1 cellular context compared by ENCODE assay signal in the genomic region with DNA sequence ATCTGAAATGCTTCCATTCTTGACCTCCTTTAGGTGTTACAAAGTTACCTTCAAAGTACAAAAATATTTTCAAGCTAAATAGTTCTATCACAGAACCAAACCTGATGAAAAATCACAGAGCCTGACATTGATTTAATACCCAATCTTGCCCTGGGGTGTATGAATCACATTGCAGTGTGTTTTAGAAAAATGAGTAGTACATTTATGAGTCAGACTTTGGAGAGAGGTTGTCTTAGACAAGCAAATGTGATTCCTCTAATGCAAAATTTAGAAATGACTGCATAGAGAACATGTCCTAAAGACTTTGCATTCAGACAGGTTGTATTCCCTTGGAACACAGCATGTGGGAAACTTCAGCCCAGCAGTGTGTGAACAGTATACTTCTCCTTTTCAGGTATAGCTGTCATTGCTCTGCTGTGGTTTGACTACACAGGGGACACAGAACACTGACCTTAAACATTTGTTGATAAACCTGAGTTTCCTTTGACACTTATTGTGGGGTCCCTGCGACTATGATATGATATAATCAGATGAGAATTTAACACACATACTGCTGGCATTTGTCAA.
A peak's percentile ranks its signal among the peaks of the same experiment; 100 is the strongest.
TF ChIP-seq lines count a peak whose summit lies in the region.

No MANE protein-coding gene starts in this region.

TF ChIP-seq in SK-N-SH, 30 proteins besides CTCF, POLR2A, EP300 and RAD21 (continued from another document):
- TF ChIP-seq, protein P1, sequence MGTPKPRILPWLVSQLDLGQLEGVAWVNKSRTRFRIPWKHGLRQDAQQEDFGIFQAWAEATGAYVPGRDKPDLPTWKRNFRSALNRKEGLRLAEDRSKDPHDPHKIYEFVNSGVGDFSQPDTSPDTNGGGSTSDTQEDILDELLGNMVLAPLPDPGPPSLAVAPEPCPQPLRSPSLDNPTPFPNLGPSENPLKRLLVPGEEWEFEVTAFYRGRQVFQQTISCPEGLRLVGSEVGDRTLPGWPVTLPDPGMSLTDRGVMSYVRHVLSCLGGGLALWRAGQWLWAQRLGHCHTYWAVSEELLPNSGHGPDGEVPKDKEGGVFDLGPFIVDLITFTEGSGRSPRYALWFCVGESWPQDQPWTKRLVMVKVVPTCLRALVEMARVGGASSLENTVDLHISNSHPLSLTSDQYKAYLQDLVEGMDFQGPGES (IDR thresholded peaks at IDR 0.05; ENCODE audit: low read depth, low read length): no peak
- TF ChIP-seq ELF1 (IDR thresholded peaks at IDR 0.05) (no peak), SIN3A (IDR thresholded peaks at IDR 0.05; ENCODE audit: borderline replicate concordance, low read depth, low read length) (no peak), REST (IDR thresholded peaks at IDR 0.05; ENCODE audit: low read depth, low read length) (no peak), POLR2AphosphoS5 (IDR thresholded peaks at IDR 0.05; ENCODE audit: low read depth, low read length) (no peak), CHD2 (IDR thresholded peaks at IDR 0.05; ENCODE audit: low read length, partially characterized antibody) (no peak), TEAD4 (IDR thresholded peaks at IDR 0.05; ENCODE audit: borderline replicate concordance, insufficient read depth) (no peak), FOSL2 (IDR thresholded peaks at IDR 0.05; ENCODE audit: borderline replicate concordance, low read depth) (peak; percentile 83), USF2 (IDR thresholded peaks at IDR 0.05; ENCODE audit: borderline replicate concordance, low read depth, low read length) (no peak), NRF1 (IDR thresholded peaks at IDR 0.05; ENCODE audit: low read depth, low read length) (no peak), MAX (IDR thresholded peaks at IDR 0.05; ENCODE audit: low read depth) (no peak), FOXM1 (IDR thresholded peaks at IDR 0.05; ENCODE audit: low read depth) (no peak), MEF2A (IDR thresholded peaks at IDR 0.05; ENCODE audit: borderline replicate concordance, low read depth) (no peak), MXI1 (IDR thresholded peaks at IDR 0.05; ENCODE audit: low read depth, low read length) (no peak), RXRA (IDR thresholded peaks at IDR 0.05; ENCODE audit: borderline replicate concordance, low read depth) (no peak), NFIC (IDR thresholded peaks at IDR 0.05; ENCODE audit: borderline replicate concordance) (peak; percentile 37; the same call in 1 of the 2 replicates), USF1 (IDR thresholded peaks at IDR 0.05; ENCODE audit: borderline replicate concordance, low read depth) (no peak), FOXJ3 (CRISPR knock-in tag; IDR thresholded peaks at IDR 0.05) (no peak), EZH2phosphoT487 (IDR thresholded peaks at IDR 0.05; ENCODE audit: borderline replicate concordance, low read depth) (no peak), RCOR1 (IDR thresholded peaks at IDR 0.05; ENCODE audit: low read length) (no peak), RFX5 (IDR thresholded peaks at IDR 0.05; ENCODE audit: low read length) (no peak), ZBTB33 (IDR thresholded peaks at IDR 0.05; ENCODE audit: borderline replicate concordance, low read depth) (no peak), JUND (IDR thresholded peaks at IDR 0.05) (peak; percentile 84), GABPA (IDR thresholded peaks at IDR 0.05; ENCODE audit: low read depth) (no peak), YY1 (IDR thresholded peaks at IDR 0.05; ENCODE audit: low read depth) (no peak), GATA2 (CRISPR knock-in tag; IDR thresholded peaks at IDR 0.05) (no peak)
- TF ChIP-seq, protein P2, sequence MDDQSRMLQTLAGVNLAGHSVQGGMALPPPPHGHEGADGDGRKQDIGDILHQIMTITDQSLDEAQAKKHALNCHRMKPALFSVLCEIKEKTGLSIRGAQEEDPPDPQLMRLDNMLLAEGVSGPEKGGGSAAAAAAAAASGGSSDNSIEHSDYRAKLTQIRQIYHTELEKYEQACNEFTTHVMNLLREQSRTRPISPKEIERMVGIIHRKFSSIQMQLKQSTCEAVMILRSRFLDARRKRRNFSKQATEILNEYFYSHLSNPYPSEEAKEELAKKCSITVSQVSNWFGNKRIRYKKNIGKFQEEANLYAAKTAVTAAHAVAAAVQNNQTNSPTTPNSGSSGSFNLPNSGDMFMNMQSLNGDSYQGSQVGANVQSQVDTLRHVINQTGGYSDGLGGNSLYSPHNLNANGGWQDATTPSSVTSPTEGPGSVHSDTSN (IDR thresholded peaks at IDR 0.05): peak; percentile 94
TF ChIP-seq in SK-N-SH: peak in this region for 5.
